Comparison of ENCODE assay signal across 8 cellular contexts in the genomic region with DNA sequence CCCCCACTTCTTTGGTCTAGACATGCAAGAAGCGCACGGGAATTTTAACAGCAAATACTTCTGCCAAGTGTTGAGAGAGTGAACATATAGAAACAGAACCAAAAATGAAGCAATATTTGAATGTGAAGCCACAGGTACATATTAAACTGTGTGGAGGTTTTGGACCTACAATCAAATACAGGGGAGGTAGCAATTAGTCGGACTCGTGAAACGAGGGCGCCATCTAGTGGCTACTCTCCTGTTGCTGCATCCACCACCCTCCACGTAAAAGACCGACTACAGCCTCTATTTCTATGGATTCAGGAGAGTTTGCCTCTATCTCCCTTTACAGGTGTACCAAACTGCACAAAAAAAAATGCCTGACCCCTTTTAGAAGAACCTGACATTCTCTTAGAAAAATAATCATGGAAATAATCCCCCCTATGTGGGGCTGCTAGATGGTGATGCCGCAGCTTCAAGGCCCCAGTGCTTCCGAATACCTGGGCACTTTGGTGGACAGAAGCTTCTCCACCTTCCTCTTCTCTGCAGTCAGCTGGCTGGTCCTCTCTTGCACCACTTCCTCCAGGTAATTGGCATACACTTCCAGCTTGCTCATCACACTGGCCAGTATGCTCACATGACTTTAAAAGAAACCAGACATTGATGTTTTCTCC. TPM values are rescaled to one million over a fixed set of nuclear protein-coding genes. Genes with fewer than 3 reads are reported as not detected.
DNase-seq lines count a peak whose midpoint lies in the region; ATAC-seq and TF ChIP-seq lines count a peak whose summit lies in the region.

No MANE protein-coding gene starts in this region.

- no peak overlapping the region for H3K4me3 ChIP-seq in CD4-positive, CD25-positive, alpha-beta regulatory T cell (ENCODE audit: low read depth, low read length)
- H3K4me3 ChIP-seq in PC-9 (no peak overlapping the region), fibroblast of villous mesenchyme (ENCODE audit: low read depth, low read length) (no peak overlapping the region)

- H4K20me1 ChIP-seq in PC-9 (ENCODE audit: insufficient read depth), result no peaks in the 10 kb centered on the region

- H3K79me2 ChIP-seq in PC-9 (ENCODE audit: low read depth), result no peaks in the 10 kb centered on the region

- no peak overlapping the region for H3K27ac Mint-ChIP-seq in CD4-positive, CD25-positive, alpha-beta regulatory T cell
- H3K27ac Mint-ChIP-seq in activated T-helper 1 cell treated with anti-CD3 and anti-CD28 coated beads, Interleukin-12 subunit alpha, Interleukin-12 subunit beta, Interleukin-2, Interleukin-4 antibody, amounts not matched to agents 30 ng/mL and 10 ng/mL and 1 ng/mL, durations not matched to agents 14 hours and 24 hours and 36 hours, result no peak overlapping the region

- POLR2A ChIA-PET in PC-9 (lab: Charles Lee; ENCODE audit: unreplicated experiment), result no interaction called here

- H3K36me3 ChIP-seq in CD4-positive, CD25-positive, alpha-beta regulatory T cell (ENCODE audit: control insufficient read depth, insufficient read depth, low read length), result no peaks in the 10 kb centered on the region
- no peaks in the 10 kb centered on the region for H3K36me3 ChIP-seq in PC-9 (ENCODE audit: low read depth)

- no peaks in the 10 kb centered on the region for H3K9me3 Mint-ChIP-seq in CD4-positive, CD25-positive, alpha-beta regulatory T cell
- no peaks in the 10 kb centered on the region for H3K9me3 Mint-ChIP-seq in activated T-helper 1 cell treated with anti-CD3 and anti-CD28 coated beads, Interleukin-12 subunit alpha, Interleukin-12 subunit beta, Interleukin-2, Interleukin-4 antibody, amounts not matched to agents 30 ng/mL and 10 ng/mL and 1 ng/mL, durations not matched to agents 14 hours and 24 hours and 36 hours

- H3K27ac ChIP-seq in CD4-positive, CD25-positive, alpha-beta regulatory T cell (ENCODE audit: insufficient read depth, low read length, poor library complexity, severe bottlenecking), result no peak overlapping the region
- H3K27ac ChIP-seq in PC-9 (no peak overlapping the region), substantia nigra (ENCODE audit: low read depth, low read length, poor library complexity, severe bottlenecking) (no peak overlapping the region)

- H3K4me2 ChIP-seq in PC-9, result no peak overlapping the region

- H3K9me2 ChIP-seq in PC-9 (ENCODE audit: insufficient read depth), result no peaks in the 10 kb centered on the region

- peak; percentile 66 to 74 for ATAC-seq in CD4-positive, CD25-positive, alpha-beta regulatory T cell (ENCODE audit: low read depth in 2 of 2)
- ATAC-seq in GM19372 (IDR thresholded peaks at IDR 0.05; ENCODE audit: low read depth, unreplicated experiment), result peak; percentile 84

- no peaks in the 10 kb centered on the region for H3K9me3 ChIP-seq in CD4-positive, CD25-positive, alpha-beta regulatory T cell (ENCODE audit: control insufficient read depth in 2 of 2, low read length in 2 of 2)
- no peaks in the 10 kb centered on the region for H3K9me3 ChIP-seq in PC-9 (ENCODE audit: insufficient read depth, low read depth)

- peaks cover 2% of the 10 kb centered on the region for H3K27me3 ChIP-seq in CD4-positive, CD25-positive, alpha-beta regulatory T cell (ENCODE audit: control insufficient read depth, insufficient read depth, low read length)
- H3K27me3 ChIP-seq in PC-9 (ENCODE audit: insufficient read depth, low read depth), result no peaks in the 10 kb centered on the region

- H3K4me1 ChIP-seq in CD4-positive, CD25-positive, alpha-beta regulatory T cell (ENCODE audit: control insufficient read depth, insufficient read depth, low read length, poor library complexity, severe bottlenecking), result no peaks in the 10 kb centered on the region
- no peaks in the 10 kb centered on the region for H3K4me1 ChIP-seq in PC-9 (replicated peaks; ENCODE audit: insufficient read depth)

- H3K27me3 Mint-ChIP-seq in CD4-positive, CD25-positive, alpha-beta regulatory T cell, result peaks cover 28% of the 10 kb centered on the region
- peaks cover 18% of the 10 kb centered on the region for H3K27me3 Mint-ChIP-seq in activated T-helper 1 cell treated with anti-CD3 and anti-CD28 coated beads, Interleukin-12 subunit alpha, Interleukin-12 subunit beta, Interleukin-2, Interleukin-4 antibody, amounts not matched to agents 30 ng/mL and 10 ng/mL and 1 ng/mL, durations not matched to agents 14 hours and 24 hours and 36 hours (ENCODE audit: insufficient read depth)

- CTCF ChIA-PET in PC-9 (lab: Charles Lee), result no interaction called here

- peak; percentile 53 to 74 (median 67) for DNase-seq in CD4-positive, CD25-positive, alpha-beta regulatory T cell
- DNase-seq in HS-27A (ENCODE audit: low read depth) (peak; percentile 14), PC-9 (peak in 1 of 2 experiments; percentile 58), fibroblast of villous mesenchyme (ENCODE audit: low read depth) (peak; percentile 74), nucleus accumbens (lab: John Stamatoyannopoulos, UW) (peak in 50 of 56 donors; percentile 1 to 92 (median 48)), substantia nigra (lab: John Stamatoyannopoulos, UW) (peak in 43 of 49 donors; percentile 8 to 83 (median 51))
- DNase-seq in activated T-helper 1 cell treated with anti-CD3 and anti-CD28 coated beads, Interleukin-12 subunit alpha, Interleukin-12 subunit beta, Interleukin-2, Interleukin-4 antibody, amounts not matched to agents 30 ng/mL and 10 ng/mL and 1 ng/mL, durations not matched to agents 14 hours and 24 hours and 36 hours (ENCODE audit: low spot score), result peak; percentile 50

- no peaks in the 10 kb centered on the region for H3F3A ChIP-seq in PC-9 (ENCODE audit: insufficient read depth, low read depth)

- H3K4me1 Mint-ChIP-seq in CD4-positive, CD25-positive, alpha-beta regulatory T cell, result no peaks in the 10 kb centered on the region
- peaks cover 4% of the 10 kb centered on the region for H3K4me1 Mint-ChIP-seq in activated T-helper 1 cell treated with anti-CD3 and anti-CD28 coated beads, Interleukin-12 subunit alpha, Interleukin-12 subunit beta, Interleukin-2, Interleukin-4 antibody, amounts not matched to agents 30 ng/mL and 10 ng/mL and 1 ng/mL, durations not matched to agents 14 hours and 24 hours and 36 hours (ENCODE audit: low read depth)

- intact Hi-C loops in PC-9 (cut with micrococcal nuclease; ENCODE audit: unreplicated experiment), result loop anchor here (5.0 kb wide), 1 partner anchor 122 kb away; no protein-coding TSS in a partner anchor
- intact Hi-C loops in activated T-helper 1 cell treated with anti-CD3 and anti-CD28 coated beads, Interleukin-12 subunit alpha, Interleukin-12 subunit beta, Interleukin-2, Interleukin-4 antibody, amounts not matched to agents 30 ng/mL and 10 ng/mL and 1 ng/mL, durations not matched to agents 14 hours and 24 hours and 36 hours (cut with micrococcal nuclease), result loop anchor here (1.0 to 2.0 kb wide), 6 partner anchors 120 to 199 kb away; a partner anchor contains a TSS

- H3K4me3 Mint-ChIP-seq in CD4-positive, CD25-positive, alpha-beta regulatory T cell, result no peak overlapping the region
- H3K4me3 Mint-ChIP-seq in activated T-helper 1 cell treated with anti-CD3 and anti-CD28 coated beads, Interleukin-12 subunit alpha, Interleukin-12 subunit beta, Interleukin-2, Interleukin-4 antibody, amounts not matched to agents 30 ng/mL and 10 ng/mL and 1 ng/mL, durations not matched to agents 14 hours and 24 hours and 36 hours, result no peak overlapping the region

- H3K36me3 Mint-ChIP-seq in CD4-positive, CD25-positive, alpha-beta regulatory T cell, result no peaks in the 10 kb centered on the region
- H3K36me3 Mint-ChIP-seq in activated T-helper 1 cell treated with anti-CD3 and anti-CD28 coated beads, Interleukin-12 subunit alpha, Interleukin-12 subunit beta, Interleukin-2, Interleukin-4 antibody, amounts not matched to agents 30 ng/mL and 10 ng/mL and 1 ng/mL, durations not matched to agents 14 hours and 24 hours and 36 hours (ENCODE audit: low read depth), result no peaks in the 10 kb centered on the region

- BruUV-seq in PC-9 (replicated peaks; lab: Mats Ljungman, UMichigan), result no TSS peak

- peak overlapping the region; percentile 62; the same call in 1 of the 2 replicates for H2AFZ ChIP-seq in PC-9

- TF ChIP-seq CTCF in PC-9 (conservative IDR thresholded peaks at IDR 0.05) (peak; percentile 83), fibroblast of villous mesenchyme (IDR thresholded peaks at IDR 0.05; ENCODE audit: insufficient read depth, low read depth, low read length) (peak; percentile 92)

RNA-seq across cellular contexts. Expression of a gene that starts 31.7 kb away (rescaled TPM):
- total RNA-seq in CD4-positive, CD25-positive, alpha-beta regulatory T cell, result not detected
- polyA plus RNA-seq in CD4-positive, CD25-positive, alpha-beta regulatory T cell, result not detected
- not detected in 2 replicates for total RNA-seq in PC-9 (2021)
- total RNA-seq in activated T-helper 1 cell treated with anti-CD3 and anti-CD28 coated beads, Interleukin-12 subunit alpha, Interleukin-12 subunit beta, Interleukin-2, Interleukin-4 antibody, amounts not matched to agents 30 ng/mL and 10 ng/mL and 1 ng/mL, durations not matched to agents 14 hours and 24 hours and 36 hours, result not detected in 2 replicates
- total RNA-seq in fibroblast of villous mesenchyme, result not detected in 2 replicates

RNA-seq across cellular contexts. Expression of a gene that starts 59.0 kb away (rescaled TPM):
- 63.7 TPM for total RNA-seq in CD4-positive, CD25-positive, alpha-beta regulatory T cell
- polyA plus RNA-seq in CD4-positive, CD25-positive, alpha-beta regulatory T cell, result 10 to 100 TPM; 74.8 to 94.4 (median 80.9) TPM
- 11.7 and 21.4 TPM in 2 replicates for total RNA-seq in PC-9 (2021)
- total RNA-seq in activated T-helper 1 cell treated with anti-CD3 and anti-CD28 coated beads, Interleukin-12 subunit alpha, Interleukin-12 subunit beta, Interleukin-2, Interleukin-4 antibody, amounts not matched to agents 30 ng/mL and 10 ng/mL and 1 ng/mL, durations not matched to agents 14 hours and 24 hours and 36 hours, result 46.7 and 50.7 TPM in 2 replicates
- 3.5 and 8.6 TPM in 2 replicates for total RNA-seq in fibroblast of villous mesenchyme
